In the genomic region with DNA sequence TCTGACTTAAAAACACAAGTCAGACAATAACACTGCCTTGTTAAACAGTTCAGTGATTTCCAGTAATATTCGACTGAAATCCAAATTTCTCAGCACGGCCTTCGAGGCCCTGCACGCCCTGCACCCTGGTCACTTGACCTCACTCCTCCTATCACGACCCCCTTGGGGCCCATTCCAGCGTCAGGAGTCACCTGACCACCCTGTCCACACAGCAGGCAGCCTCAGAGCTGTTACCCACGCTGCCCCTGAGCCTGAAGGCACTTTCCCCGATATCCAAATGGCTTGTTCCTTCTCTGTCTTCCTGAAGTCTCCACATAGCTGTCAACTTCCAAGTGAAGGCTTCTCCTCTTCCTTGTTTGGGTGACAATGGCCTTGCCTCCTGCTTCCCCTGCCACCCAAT, we compare ENCODE assay signal across 31 cellular contexts. TPM values are rescaled to one million over a fixed set of nuclear protein-coding genes. Genes with fewer than 3 reads are reported as not detected.
"Had no signal": no experiment of that assay in that cellular context is flagged by ENCODE, and none has a peak within 500 bp of the region (broad histone marks: within the 10 kb centered on the region; RNA-seq: fewer than 3 reads in every experiment).

No MANE protein-coding gene starts in this region.

- H3K4me3 Mint-ChIP-seq: dendritic cell treated with granulocyte-macrophage colony-stimulating factor and Interleukin-4, amounts not matched to agents 40 ng/mL and 50 ng/mL, for 4 days; naive thymus-derived CD8-positive, alpha-beta T cell; nephron progenitor cell; stimulated activated memory B cell treated with anti-CD40 and anti-IgM and Interleukin-4, amounts not matched to agents 10 μg/mL and 1 μg/mL and 100 μg/mL, for 72 hours; type B pancreatic cell had no signal

- DNase-seq: effector CD8-positive, alpha-beta T cell; foreskin keratinocyte; heart right ventricle; hippocampal formation; kidney glomerular epithelial cell; left colon; left ventricle myocardium superior; lower lobe of right lung; naive thymus-derived CD8-positive, alpha-beta T cell; nephron progenitor cell; stimulated activated CD4-positive, alpha-beta T cell treated with anti-CD3 and anti-CD28 coated beads, Interleukin-2, amount 100 ng/mL, for 24 hours; stimulated activated CD4-positive, alpha-beta T cell treated with anti-CD3 and anti-CD28 coated beads, Interleukin-4, amount 100 ng/mL, for 24 hours; stimulated activated naive CD8-positive, alpha-beta T cell treated with anti-CD3 and anti-CD28 coated beads, Interleukin-15, Interleukin-2, amounts not matched to agents 100 U/mL and 50 U/mL, for 24 hours; substantia nigra; testis; tibial artery had no signal

- H3K27ac Mint-ChIP-seq: dendritic cell treated with granulocyte-macrophage colony-stimulating factor and Interleukin-4, amounts not matched to agents 40 ng/mL and 50 ng/mL, for 4 days; naive thymus-derived CD8-positive, alpha-beta T cell; nephron progenitor cell; stimulated activated memory B cell treated with anti-CD40 and anti-IgM and Interleukin-4, amounts not matched to agents 10 μg/mL and 1 μg/mL and 100 μg/mL, for 72 hours; type B pancreatic cell had no signal

- H3K4me3 ChIP-seq: esophagus muscularis mucosa, gastroesophageal sphincter, heart right ventricle, lower lobe of right lung, prostate gland, right atrium auricular region, smooth muscle cell, testis, tibial artery had no signal

- H3K27me3 ChIP-seq: esophagus muscularis mucosa, foreskin keratinocyte, heart right ventricle, neutrophil, right atrium auricular region, testis, tibial artery had no signal

- H3K4me2 ChIP-seq: smooth muscle cell had no signal

- H3K9me3 Mint-ChIP-seq: naive thymus-derived CD8-positive, alpha-beta T cell; nephron progenitor cell; stimulated activated memory B cell treated with anti-CD40 and anti-IgM and Interleukin-4, amounts not matched to agents 10 μg/mL and 1 μg/mL and 100 μg/mL, for 72 hours; type B pancreatic cell had no signal

- H3K9me3 ChIP-seq: esophagus muscularis mucosa, gastroesophageal sphincter, heart right ventricle, lower lobe of right lung, neutrophil, prostate gland, right atrium auricular region, testis, tibial artery had no signal

- FAIRE-seq: colon, endothelial cell of umbilical vein, islet of Langerhans had no signal

- H3K27ac ChIP-seq: esophagus muscularis mucosa, foreskin keratinocyte, gastroesophageal sphincter, heart right ventricle, lower lobe of right lung, neutrophil, prostate gland, right atrium auricular region, testis, tibial artery had no signal

- H3K36me3 ChIP-seq: esophagus muscularis mucosa, gastroesophageal sphincter, heart right ventricle, lower lobe of right lung, neutrophil, prostate gland, right atrium auricular region, tibial artery had no signal

- H3K4me1 Mint-ChIP-seq: naive thymus-derived CD8-positive, alpha-beta T cell; stimulated activated memory B cell treated with anti-CD40 and anti-IgM and Interleukin-4, amounts not matched to agents 10 μg/mL and 1 μg/mL and 100 μg/mL, for 72 hours had no signal

- ATAC-seq: foreskin keratinocyte; gastroesophageal sphincter; heart right ventricle; left colon; left ventricle myocardium superior; lower lobe of right lung; naive thymus-derived CD8-positive, alpha-beta T cell; sciatic nerve; stimulated activated memory B cell treated with anti-CD40 and anti-IgM and Interleukin-4, amounts not matched to agents 10 μg/mL and 1 μg/mL and 100 μg/mL, for 72 hours; stimulated activated naive CD8-positive, alpha-beta T cell treated with anti-CD3 and anti-CD28 coated beads, Interleukin-15, Interleukin-2, amounts not matched to agents 100 U/mL and 50 U/mL, for 24 hours had no signal

- H3K36me3 Mint-ChIP-seq: naive thymus-derived CD8-positive, alpha-beta T cell; stimulated activated memory B cell treated with anti-CD40 and anti-IgM and Interleukin-4, amounts not matched to agents 10 μg/mL and 1 μg/mL and 100 μg/mL, for 72 hours; type B pancreatic cell had no signal

- H3K27me3 Mint-ChIP-seq: dendritic cell treated with granulocyte-macrophage colony-stimulating factor and Interleukin-4, amounts not matched to agents 40 ng/mL and 50 ng/mL, for 4 days; stimulated activated memory B cell treated with anti-CD40 and anti-IgM and Interleukin-4, amounts not matched to agents 10 μg/mL and 1 μg/mL and 100 μg/mL, for 72 hours; type B pancreatic cell had no signal

- H3K4me1 ChIP-seq: foreskin keratinocyte, heart right ventricle, lower lobe of right lung, prostate gland, right atrium auricular region, testis, tibial artery had no signal

RNA-seq across cellular contexts. Expression of gene SMOC2, which starts 33.1 kb away (rescaled TPM):
- total RNA-seq: endothelial cell of umbilical vein; fibroblast of lung; myocyte; naive thymus-derived CD8-positive, alpha-beta T cell had no signal
- polyA plus RNA-seq: endothelial cell of umbilical vein; fibroblast of lung; naive thymus-derived CD8-positive, alpha-beta T cell had no signal
